Comparison of ENCODE assay signal across 23 cellular contexts in genomic region chr13:77218274-77218673, GRCh38.
"Had no signal": no experiment of that assay in that cellular context is flagged by ENCODE, and none has a peak within 500 bp of the region (broad histone marks: within the 10 kb centered on the region; RNA-seq: fewer than 3 reads in every experiment).

No MANE protein-coding gene starts in this region.

- FAIRE-seq: HepG2, K562, RCC 7860 had no signal

- H3K27ac ChIP-seq: KMS-11, SJSA1, SK-N-MC had no signal

- H3K27me3 ChIP-seq: SJSA1 had no signal

- H3K4me2 ChIP-seq: KMS-11 had no signal

- H3K4me3 ChIP-seq: K562, SJSA1, SK-N-MC had no signal

- H3K9ac ChIP-seq: KMS-11 had no signal

- DNase-seq: IMR-90, Kasumi-1, MM.1S, NCI-H1092 treated with DMSO at 0.1 percent for 48 hours, NCI-H1436, NCI-H187, NCI-H2029, NCI-H2081 treated with DMSO at 0.1 percent for 48 hours, NCI-H2171, NCI-H226, NCI-H446, NCI-H510A, NCI-H524 treated with DMSO at 0.1 percent for 48 hours, NCI-H774, Right ventricle myocardium superior, RPMI8226, SIG-M5 had no signal

- ATAC-seq: HepG2, K562 had no signal
